ENCODE assay signal across 11 cellular contexts in genomic region chr3:47611577-47611976, GRCh38. TPM values are rescaled to one million over a fixed set of nuclear protein-coding genes. Genes with fewer than 3 reads are reported as not detected.
DNase-seq lines count a peak whose midpoint lies in the region; ATAC-seq and TF ChIP-seq lines count a peak whose summit lies in the region.
"Had no signal": no experiment of that assay in that cellular context is flagged by ENCODE, and none has a peak within 500 bp of the region (broad histone marks: within the 10 kb centered on the region; RNA-seq: fewer than 3 reads in every experiment).

No MANE protein-coding gene starts in this region.

- DNase-seq in GM23338 (ENCODE audit: low spot score) (no peak), glutamatergic neuron (no peak), NCI-H1417 treated with DMSO at 0.1 percent for 48 hours (lab: John Stamatoyannopoulos, UW) (no peak), cardiac septum (ENCODE audit: low spot score) (no peak), left lung (no peak)
- DNase-seq in activated T-helper 2 cell treated with anti-CD3 and anti-CD28 coated beads, Interferon-gamma antibody, Interleukin-2, Interleukin-4, amounts not matched to agents 10 μg/mL and 5 μg/mL and 100 μg/mL, durations not matched to agents 14 hours and 24 hours and 36 hours (ENCODE audit: low spot score) = no peak
- DNase-seq in stimulated activated naive B cell treated with anti-CD40 and anti-IgM and Interleukin-4, amounts not matched to agents 10 μg/mL and 1 μg/mL and 100 μg/mL, for 72 hours = no peak
- DNase-seq: activated effector memory CD4-positive, alpha-beta T cell treated with Interleukin-2 at 50 U/mL for 16 hours; CD8-positive, alpha-beta memory T cell; NCI-H345; stimulated activated CD4-positive, alpha-beta T cell treated with anti-CD3 and anti-CD28 coated beads, Interleukin-2, amount 100 ng/mL, for 48 hours had no signal

- no peaks in the 10 kb centered on the region for H3K9me2 ChIP-seq in GM23338 (ENCODE audit: insufficient read depth)

- H3K27me3 ChIP-seq in GM23338 (ENCODE audit: insufficient read depth) (no peaks in the 10 kb centered on the region), left lung (no peaks in the 10 kb centered on the region)

- peaks cover 3% of the 10 kb centered on the region for H3K27me3 Mint-ChIP-seq in GM23338 (ENCODE audit: insufficient read depth, low read depth, poor library complexity)
- H3K27me3 Mint-ChIP-seq in activated T-helper 2 cell treated with anti-CD3 and anti-CD28 coated beads, Interferon-gamma antibody, Interleukin-2, Interleukin-4, amounts not matched to agents 10 μg/mL and 5 μg/mL and 100 μg/mL, durations not matched to agents 14 hours and 24 hours and 36 hours (ENCODE audit: low read depth) = no peaks in the 10 kb centered on the region
- peaks cover 1% of the 10 kb centered on the region for H3K27me3 Mint-ChIP-seq in glutamatergic neuron (ENCODE audit: unreplicated experiment)
- H3K27me3 Mint-ChIP-seq in stimulated activated naive B cell treated with anti-CD40 and anti-IgM and Interleukin-4, amounts not matched to agents 10 μg/mL and 1 μg/mL and 100 μg/mL, for 72 hours = no peaks in the 10 kb centered on the region

- H4K20me1 ChIP-seq in GM23338 (replicated peaks; ENCODE audit: insufficient read depth) = peaks cover 23% of the 10 kb centered on the region; the same call in 1 of the 2 replicates

- H3K4me1 ChIP-seq in GM23338 (ENCODE audit: insufficient read depth) = no peaks in the 10 kb centered on the region
- peaks cover 0 to 4% of the 10 kb centered on the region in 2 donors for H3K4me1 ChIP-seq in left lung

- H3K27ac Mint-ChIP-seq in GM23338 (peak overlapping the region; percentile 73; the same call in 1 of the 2 replicates), glutamatergic neuron (ENCODE audit: unreplicated experiment) (peak overlapping the region; percentile 53)
- H3K27ac Mint-ChIP-seq in activated T-helper 2 cell treated with anti-CD3 and anti-CD28 coated beads, Interferon-gamma antibody, Interleukin-2, Interleukin-4, amounts not matched to agents 10 μg/mL and 5 μg/mL and 100 μg/mL, durations not matched to agents 14 hours and 24 hours and 36 hours = peak overlapping the region; percentile 17
- peak overlapping the region; percentile 32 for H3K27ac Mint-ChIP-seq in stimulated activated naive B cell treated with anti-CD40 and anti-IgM and Interleukin-4, amounts not matched to agents 10 μg/mL and 1 μg/mL and 100 μg/mL, for 72 hours

- ATAC-seq in GM23338 = no peak
- ATAC-seq in stimulated activated naive B cell treated with anti-CD40 and anti-IgM and Interleukin-4, amounts not matched to agents 10 μg/mL and 1 μg/mL and 100 μg/mL, for 72 hours (replicated peaks) = no peak
- no peak for ATAC-seq in left lung

- H3K36me3 ChIP-seq in GM23338 (ENCODE audit: insufficient read depth) = peaks cover 55% of the 10 kb centered on the region
- H3K36me3 ChIP-seq in left lung = peaks cover 3 to 55% of the 10 kb centered on the region in 2 donors

- H3K4me3 Mint-ChIP-seq in GM23338 = no peak overlapping the region
- H3K4me3 Mint-ChIP-seq in activated T-helper 2 cell treated with anti-CD3 and anti-CD28 coated beads, Interferon-gamma antibody, Interleukin-2, Interleukin-4, amounts not matched to agents 10 μg/mL and 5 μg/mL and 100 μg/mL, durations not matched to agents 14 hours and 24 hours and 36 hours (ENCODE audit: low read depth) = no peak overlapping the region
- H3K4me3 Mint-ChIP-seq in glutamatergic neuron (ENCODE audit: unreplicated experiment) = no peak overlapping the region
- H3K4me3 Mint-ChIP-seq in stimulated activated naive B cell treated with anti-CD40 and anti-IgM and Interleukin-4, amounts not matched to agents 10 μg/mL and 1 μg/mL and 100 μg/mL, for 72 hours = no peak overlapping the region
- H3K4me3 Mint-ChIP-seq: CD8-positive, alpha-beta memory T cell had no signal

- H3K36me3 Mint-ChIP-seq in GM23338 (ENCODE audit: low read depth) (peaks cover 54% of the 10 kb centered on the region), glutamatergic neuron (ENCODE audit: unreplicated experiment) (peaks cover 5% of the 10 kb centered on the region)
- peaks cover 44% of the 10 kb centered on the region for H3K36me3 Mint-ChIP-seq in activated T-helper 2 cell treated with anti-CD3 and anti-CD28 coated beads, Interferon-gamma antibody, Interleukin-2, Interleukin-4, amounts not matched to agents 10 μg/mL and 5 μg/mL and 100 μg/mL, durations not matched to agents 14 hours and 24 hours and 36 hours (ENCODE audit: low read depth)
- H3K36me3 Mint-ChIP-seq in stimulated activated naive B cell treated with anti-CD40 and anti-IgM and Interleukin-4, amounts not matched to agents 10 μg/mL and 1 μg/mL and 100 μg/mL, for 72 hours = peaks cover 31 to 39% of the 10 kb centered on the region in 2 donors

- no peak overlapping the region for H2AFZ ChIP-seq in GM23338

- intact Hi-C loops in activated T-helper 2 cell treated with anti-CD3 and anti-CD28 coated beads, Interferon-gamma antibody, Interleukin-2, Interleukin-4, amounts not matched to agents 10 μg/mL and 5 μg/mL and 100 μg/mL, durations not matched to agents 14 hours and 24 hours and 36 hours (cut with micrococcal nuclease) = no loop called here
- intact Hi-C loops in cardiac septum (cut with DNase I) = no loop called here
- intact Hi-C loops in left lung (cut with DNase I) = no loop called here

- H3K27ac ChIP-seq in GM23338 (ENCODE audit: low read depth) (no peak overlapping the region), left lung (no peak overlapping the region)

- TF ChIP-seq CTCF in GM23338 (conservative IDR thresholded peaks at IDR 0.05; ENCODE audit: low read depth in 2 of 2) (no peak), glutamatergic neuron (IDR thresholded peaks at IDR 0.05; ENCODE audit: partially characterized antibody, unreplicated experiment) (no peak), left lung (IDR thresholded peaks at IDR 0.05) (no peak)

- H3K79me2 ChIP-seq in GM23338 (replicated peaks; ENCODE audit: insufficient read depth) = peaks cover 6% of the 10 kb centered on the region; the same call in 1 of the 2 replicates

- no peak overlapping the region for H3K4me3 ChIP-seq in GM23338
- H3K4me3 ChIP-seq in left lung = no peak overlapping the region

- H3K4me1 Mint-ChIP-seq in GM23338 (peaks cover 3% of the 10 kb centered on the region; the same call in 1 of the 3 replicates), glutamatergic neuron (ENCODE audit: low read depth, unreplicated experiment) (peaks cover 3% of the 10 kb centered on the region)
- H3K4me1 Mint-ChIP-seq in activated T-helper 2 cell treated with anti-CD3 and anti-CD28 coated beads, Interferon-gamma antibody, Interleukin-2, Interleukin-4, amounts not matched to agents 10 μg/mL and 5 μg/mL and 100 μg/mL, durations not matched to agents 14 hours and 24 hours and 36 hours (ENCODE audit: low read depth) = no peaks in the 10 kb centered on the region
- no peaks in the 10 kb centered on the region for H3K4me1 Mint-ChIP-seq in stimulated activated naive B cell treated with anti-CD40 and anti-IgM and Interleukin-4, amounts not matched to agents 10 μg/mL and 1 μg/mL and 100 μg/mL, for 72 hours
- H3K4me1 Mint-ChIP-seq: CD8-positive, alpha-beta memory T cell had no signal

- H3K9me3 ChIP-seq in left lung = no peaks in the 10 kb centered on the region

- H3K9me3 Mint-ChIP-seq in GM23338 (no peaks in the 10 kb centered on the region), glutamatergic neuron (ENCODE audit: unreplicated experiment) (peaks cover 2% of the 10 kb centered on the region)
- no peaks in the 10 kb centered on the region for H3K9me3 Mint-ChIP-seq in activated T-helper 2 cell treated with anti-CD3 and anti-CD28 coated beads, Interferon-gamma antibody, Interleukin-2, Interleukin-4, amounts not matched to agents 10 μg/mL and 5 μg/mL and 100 μg/mL, durations not matched to agents 14 hours and 24 hours and 36 hours
- H3K9me3 Mint-ChIP-seq in stimulated activated naive B cell treated with anti-CD40 and anti-IgM and Interleukin-4, amounts not matched to agents 10 μg/mL and 1 μg/mL and 100 μg/mL, for 72 hours = no peaks in the 10 kb centered on the region
- H3K9me3 Mint-ChIP-seq: CD8-positive, alpha-beta memory T cell had no signal

- H3F3A ChIP-seq in GM23338 (replicated peaks; ENCODE audit: low read depth) = peaks cover 12% of the 10 kb centered on the region; the same call in 1 of the 2 replicates

- H3K4me2 ChIP-seq in GM23338 = no peak overlapping the region

TF ChIP-seq in GM23338, 12 proteins besides CTCF, POLR2A, EP300 and RAD21 (continues in another document):
- TF ChIP-seq ZNF331 (CRISPR knock-in tag; IDR thresholded peaks at IDR 0.05; ENCODE audit: low read depth) (no peak), NANOG (IDR thresholded peaks at IDR 0.05; ENCODE audit: borderline replicate concordance) (no peak), JUNB (IDR thresholded peaks at IDR 0.05; ENCODE audit: unreplicated experiment) (no peak), EZH2 (IDR thresholded peaks at IDR 0.05; ENCODE audit: low read depth, unreplicated experiment) (no peak), EZH2phosphoT487 (IDR thresholded peaks at IDR 0.05; ENCODE audit: unreplicated experiment) (no peak)

RNA-seq across cellular contexts. Expression of gene CSPG5, which starts 32.9 kb away (rescaled TPM):
- 3.4 and 4.3 TPM in 2 replicates for total RNA-seq in GM23338 (2014; rRNA removed; shearing (Covaris generic))
- polyA plus RNA-seq in GM23338 (2016; fragmentation: Nextera tagmentation; extraction: Ambion mirVana) = 0.86 and 1.3 TPM in 2 replicates
- 1.1 and 1.7 TPM in 2 replicates for total RNA-seq in activated T-helper 2 cell treated with anti-CD3 and anti-CD28 coated beads, Interferon-gamma antibody, Interleukin-2, Interleukin-4, amounts not matched to agents 10 μg/mL and 5 μg/mL and 100 μg/mL, durations not matched to agents 14 hours and 24 hours and 36 hours
- total RNA-seq in glutamatergic neuron (ENCODE audit: unreplicated experiment) (0.76 TPM), cardiac septum (0.32 TPM), left lung (10 to 100 TPM in 1 of 2 donors, 1 to 10 TPM in 1; 3.8 to 19.2 TPM)
- polyA plus RNA-seq: CD8-positive, alpha-beta memory T cell had no signal

Comparison
In these comparisons a context has a peak if more than half of its experiments do, and no peak if none do; other contexts are left out.
1. H3K27ac Mint-ChIP-seq: peak in every context shown above with its lines; median percentile 73 in GM23338; 53 in glutamatergic neuron; 32 in stimulated activated naive B cell treated with anti-CD40 and anti-IgM and Interleukin-4, amounts not matched to agents 10 μg/mL and 1 μg/mL and 100 μg/mL, for 72 hours; 17 in activated T-helper 2 cell treated with anti-CD3 and anti-CD28 coated beads, Interferon-gamma antibody, Interleukin-2, Interleukin-4, amounts not matched to agents 10 μg/mL and 5 μg/mL and 100 μg/mL, durations not matched to agents 14 hours and 24 hours and 36 hours.